Comparison of ENCODE assay signal across 3 cellular contexts in genomic region chr3:5651351-5651750, GRCh38.
"Had no signal": no experiment of that assay in that cellular context is flagged by ENCODE, and none has a peak within 500 bp of the region (broad histone marks: within the 10 kb centered on the region; RNA-seq: fewer than 3 reads in every experiment).

No MANE protein-coding gene starts in this region.

- ATAC-seq: GM12878 had no signal

- H3K4me3 ChIP-seq: GM12878 had no signal

- DNase-seq: GDM1, GF-D8 had no signal
